ENCODE assay signal across 8 cellular contexts in genomic region chr2:236568068-236568921, GRCh38. TPM values are rescaled to one million over a fixed set of nuclear protein-coding genes. Genes with fewer than 3 reads are reported as not detected.
DNase-seq lines count a peak whose midpoint lies in the region; ATAC-seq, FAIRE-seq and TF ChIP-seq lines count a peak whose summit lies in the region.

No MANE protein-coding gene starts in this region.

- peak; percentile 82 for FAIRE-seq in endothelial cell of umbilical vein (lab: Jason Lieb, UNC)

- H3K36me3 ChIP-seq in endothelial cell of umbilical vein (ENCODE audit: control insufficient read depth in 2 of 2, extremely low read depth in 1 of 2, insufficient read depth in 2 of 2, low read length in 2 of 2), result peaks cover 0 to 2% of the 10 kb centered on the region in 2 experiments
- no peaks in the 10 kb centered on the region for H3K36me3 ChIP-seq in uterus

- H3K79me2 ChIP-seq in endothelial cell of umbilical vein (ENCODE audit: control insufficient read depth, insufficient read depth, low read length), result peaks cover 18% of the 10 kb centered on the region

- H3K27ac ChIP-seq in endothelial cell of umbilical vein (ENCODE audit: insufficient read depth, low read depth, low read length) (peak overlapping the region; percentile 46), uterus (peak overlapping the region; percentile 86 to 90)

- H3K9me3 Mint-ChIP-seq in activated CD4-positive, alpha-beta memory T cell treated with anti-CD3 and anti-CD28 coated beads, Interleukin-2, amount 10 ng/mL, durations not matched to agents 7 days and 5 days, result no peaks in the 10 kb centered on the region
- no peaks in the 10 kb centered on the region for H3K9me3 Mint-ChIP-seq in naive thymus-derived CD8-positive, alpha-beta T cell

- H3K9me3 ChIP-seq in endothelial cell of umbilical vein (replicated peaks; ENCODE audit: control insufficient read depth, insufficient read depth, low read length) (no peaks in the 10 kb centered on the region), uterus (no peaks in the 10 kb centered on the region)

- no peaks in the 10 kb centered on the region for H3K9me1 ChIP-seq in endothelial cell of umbilical vein (replicated peaks; ENCODE audit: control insufficient read depth, extremely low read depth, insufficient read depth, low read length)

- peaks cover 44% of the 10 kb centered on the region for H3K4me1 ChIP-seq in endothelial cell of umbilical vein (ENCODE audit: control insufficient read depth, extremely low read depth, insufficient read depth, low read length)
- H3K4me1 ChIP-seq in uterus, result no peaks in the 10 kb centered on the region

- ATAC-seq in HG02870 (IDR thresholded peaks at IDR 0.05; ENCODE audit: unreplicated experiment), result peak; percentile 35
- ATAC-seq in naive thymus-derived CD8-positive, alpha-beta T cell, result peak in 1 of 2 donors; percentile 38

- POLR2A ChIA-PET in activated CD4-positive, alpha-beta memory T cell treated with anti-CD3 and anti-CD28 coated beads, Interleukin-2, amount 10 ng/mL, durations not matched to agents 7 days and 5 days (lab: Charles Lee), result interaction anchor here (1.1 to 1.6 kb wide), 4 partner anchors 13 to 59 kb away, joined by 3 to 6 read pairs (median 4); no protein-coding TSS in a partner anchor
- POLR2A ChIA-PET in endothelial cell of umbilical vein (lab: Charles Lee), result no interaction called here
- POLR2A ChIA-PET in naive thymus-derived CD8-positive, alpha-beta T cell (lab: Charles Lee), result interaction anchor here (0.6 to 5.5 kb wide), 5 partner anchors 14 to 55 kb away, joined by 4 to 48 read pairs (median 6); no protein-coding TSS in a partner anchor

- peaks cover 30% of the 10 kb centered on the region for H3K27me3 Mint-ChIP-seq in activated CD4-positive, alpha-beta memory T cell treated with anti-CD3 and anti-CD28 coated beads, Interleukin-2, amount 10 ng/mL, durations not matched to agents 7 days and 5 days
- H3K27me3 Mint-ChIP-seq in naive thymus-derived CD8-positive, alpha-beta T cell, result no peaks in the 10 kb centered on the region

- dilution Hi-C loops in endothelial cell of umbilical vein (cut with MboI; ENCODE audit: extremely low pct_ligation_motif_present, low sequenced_read_pairs), result no loop called here

- no peaks in the 10 kb centered on the region for H3K36me3 Mint-ChIP-seq in activated CD4-positive, alpha-beta memory T cell treated with anti-CD3 and anti-CD28 coated beads, Interleukin-2, amount 10 ng/mL, durations not matched to agents 7 days and 5 days (ENCODE audit: low read depth)
- peaks cover under 1 to 18% (median 5%) of the 10 kb centered on the region in 3 donors for H3K36me3 Mint-ChIP-seq in naive thymus-derived CD8-positive, alpha-beta T cell

- H2AFZ ChIP-seq in endothelial cell of umbilical vein (ENCODE audit: low read depth, low read length), result peak overlapping the region; percentile 96

- no peaks in the 10 kb centered on the region for H3K27me3 ChIP-seq in endothelial cell of umbilical vein (ENCODE audit: control insufficient read depth in 2 of 2, insufficient read depth in 2 of 2, low read length in 2 of 2)
- no peaks in the 10 kb centered on the region for H3K27me3 ChIP-seq in uterus

- no peaks in the 10 kb centered on the region for H4K20me1 ChIP-seq in endothelial cell of umbilical vein (replicated peaks; ENCODE audit: control insufficient read depth, extremely low read depth, insufficient read depth, low read length)

- peaks cover 24% of the 10 kb centered on the region for H3K4me1 Mint-ChIP-seq in activated CD4-positive, alpha-beta memory T cell treated with anti-CD3 and anti-CD28 coated beads, Interleukin-2, amount 10 ng/mL, durations not matched to agents 7 days and 5 days
- H3K4me1 Mint-ChIP-seq in naive thymus-derived CD8-positive, alpha-beta T cell, result peaks cover 13 to 38% (median 29%) of the 10 kb centered on the region in 4 donors

- H3K4me3 ChIP-seq in endothelial cell of umbilical vein (replicated peaks in 1 of 3; ENCODE audit: insufficient read depth in 1 of 3, low read depth in 1 of 3, low read length in 3 of 3) (peak overlapping the region; percentile 27 to 56 (median 44)), uterus (peak overlapping the region; percentile 44 to 53)

- peak; percentile 81 for DNase-seq in GM10266 (ENCODE audit: extremely low spot score)
- peak; percentile 36 for DNase-seq in activated CD4-positive, alpha-beta memory T cell treated with anti-CD3 and anti-CD28 coated beads, Interleukin-2, amount 10 ng/mL, durations not matched to agents 7 days and 5 days
- DNase-seq in endothelial cell of umbilical vein (ENCODE audit: low read depth, low spot score), result peak; percentile 67
- DNase-seq in naive thymus-derived CD8-positive, alpha-beta T cell, result peak in 9 of 10 donors; percentile 12 to 46 (median 21)
- DNase-seq in uterus, result peak; percentile 42 to 49
- DNase-seq in HUDEP-2 (lab: John Stamatoyannopoulos, UW; ENCODE audit: unreplicated experiment in 76 of 76), result no peak
- DNase-seq in NCI-H1436 treated with DMSO at 0.1 percent for 48 hours (lab: John Stamatoyannopoulos, UW), result no peak

- peak overlapping the region; percentile 39 for H3K9ac ChIP-seq in endothelial cell of umbilical vein (replicated peaks; ENCODE audit: extremely low read depth, insufficient read depth, low read length)

- no peak for TF ChIP-seq POLR2A in endothelial cell of umbilical vein (IDR thresholded peaks at IDR 0.05; ENCODE audit: low read depth, low read length)
- TF ChIP-seq POLR2A in uterus (IDR thresholded peaks at IDR 0.05), result no peak

- no TSS peak for BruUV-seq in endothelial cell of umbilical vein (replicated peaks; lab: Mats Ljungman, UMichigan)

- TF ChIP-seq CTCF in GM10266 (IDR thresholded peaks at IDR 0.05; ENCODE audit: control insufficient read depth, insufficient read depth, low read depth, missing control alignments), result peak; percentile 23
- TF ChIP-seq CTCF in endothelial cell of umbilical vein (IDR thresholded peaks at IDR 0.05; ENCODE audit: extremely low read depth in 1 of 2, insufficient read depth in 1 of 2, low read depth in 1 of 2, low read length in 2 of 2), result peak in 1 of 2 donors; percentile 8
- no peak for TF ChIP-seq CTCF in uterus (IDR thresholded peaks at IDR 0.05)

- CTCF ChIA-PET in activated CD4-positive, alpha-beta memory T cell treated with anti-CD3 and anti-CD28 coated beads, Interleukin-2, amount 10 ng/mL, durations not matched to agents 7 days and 5 days (lab: Charles Lee), result interaction anchor here (0.5 to 7.1 kb wide), 10 partner anchors 9 to 215 kb away, joined by 3 to 205 read pairs (median 6); no protein-coding TSS in a partner anchor
- CTCF ChIA-PET in endothelial cell of umbilical vein (lab: Charles Lee), result interaction anchor here (1.0 to 4.6 kb wide), 9 partner anchors 9 to 500 kb away, joined by 3 to 49 read pairs (median 3); no protein-coding TSS in a partner anchor

- peak overlapping the region; percentile 75 for H3K4me2 ChIP-seq in endothelial cell of umbilical vein (ENCODE audit: insufficient read depth, low read length)

- peak overlapping the region; percentile 62 for H3K4me3 Mint-ChIP-seq in activated CD4-positive, alpha-beta memory T cell treated with anti-CD3 and anti-CD28 coated beads, Interleukin-2, amount 10 ng/mL, durations not matched to agents 7 days and 5 days
- H3K4me3 Mint-ChIP-seq in naive thymus-derived CD8-positive, alpha-beta T cell, result peak overlapping the region; percentile 83 to 90 (median 87)

- no peak overlapping the region for H3K27ac Mint-ChIP-seq in activated CD4-positive, alpha-beta memory T cell treated with anti-CD3 and anti-CD28 coated beads, Interleukin-2, amount 10 ng/mL, durations not matched to agents 7 days and 5 days
- H3K27ac Mint-ChIP-seq in naive thymus-derived CD8-positive, alpha-beta T cell, result peak overlapping the region; percentile 57 to 91 (median 81)

- intact Hi-C loops in endothelial cell of umbilical vein (cut with micrococcal nuclease), result loop anchor here (2.0 kb wide), 2 partner anchors 265 to 505 kb away; no protein-coding TSS in a partner anchor
- intact Hi-C loops in uterus (cut with DNase I; ENCODE audit: low total_unique reads), result no loop called here

TF ChIP-seq in endothelial cell of umbilical vein, 7 proteins besides CTCF, POLR2A, EP300 and RAD21:
- TF ChIP-seq MYC (IDR thresholded peaks at IDR 0.05; ENCODE audit: low read depth, low read length), result no peak
- no peak for TF ChIP-seq POLR2AphosphoS5 (IDR thresholded peaks at IDR 0.05; ENCODE audit: insufficient read depth, low read depth, low read length)

RNA-seq across cellular contexts. Expression of gene ACKR3, which starts 1.3 kb away (rescaled TPM):
- 1 to 10 TPM; 2.5 to 2.7 TPM for total RNA-seq in activated CD4-positive, alpha-beta memory T cell treated with anti-CD3 and anti-CD28 coated beads, Interleukin-2, amount 10 ng/mL, durations not matched to agents 7 days and 5 days
- 24.0 and 31.1 TPM in 2 replicates for total RNA-seq in endothelial cell of umbilical vein
- 428 and 533 TPM in 2 replicates for polyA plus RNA-seq in endothelial cell of umbilical vein
- 141 and 146 TPM in 2 replicates for polyA plus RNA-seq in endothelial cell of umbilical vein (2011; cell fraction: cytosol; rRNA removed)
- polyA plus RNA-seq in endothelial cell of umbilical vein (2011; cell fraction: nucleus; rRNA removed), result 278 and 394 TPM in 2 replicates
- polyA plus RNA-seq in endothelial cell of umbilical vein (2012), result 30.1 and 30.4 TPM in 2 replicates
- 433 and 453 TPM in 2 replicates for polyA minus RNA-seq in endothelial cell of umbilical vein
- 0.61 TPM for polyA minus RNA-seq in endothelial cell of umbilical vein (2011; cell fraction: cytosol; rRNA and poly(A)+ RNA removed)
- polyA minus RNA-seq in endothelial cell of umbilical vein (2011; cell fraction: nucleus; rRNA and poly(A)+ RNA removed), result 168 and 181 TPM in 2 replicates
- 1 to 10 TPM; 5.0 to 6.1 TPM for total RNA-seq in naive thymus-derived CD8-positive, alpha-beta T cell
- 1 to 10 TPM; 2.4 to 5.6 (median 4.2) TPM for polyA plus RNA-seq in naive thymus-derived CD8-positive, alpha-beta T cell
- 10 to 100 TPM; 11.8 to 61.5 (median 26.2) TPM for total RNA-seq in uterus

Comparison
In these comparisons a context has a peak if more than half of its experiments do, and no peak if none do; other contexts are left out.
1. DNase-seq: peak in GM10266 (single experiment), activated CD4-positive, alpha-beta memory T cell treated with anti-CD3 and anti-CD28 coated beads, Interleukin-2, amount 10 ng/mL, durations not matched to agents 7 days and 5 days (single experiment), endothelial cell of umbilical vein (single experiment), naive thymus-derived CD8-positive, alpha-beta T cell (9 of 10) and uterus (2 of 2); none in HUDEP-2 (0 of 76) and NCI-H1436 treated with DMSO at 0.1 percent for 48 hours (single experiment).